1 cellular context compared by ENCODE assay signal in the genomic region with DNA sequence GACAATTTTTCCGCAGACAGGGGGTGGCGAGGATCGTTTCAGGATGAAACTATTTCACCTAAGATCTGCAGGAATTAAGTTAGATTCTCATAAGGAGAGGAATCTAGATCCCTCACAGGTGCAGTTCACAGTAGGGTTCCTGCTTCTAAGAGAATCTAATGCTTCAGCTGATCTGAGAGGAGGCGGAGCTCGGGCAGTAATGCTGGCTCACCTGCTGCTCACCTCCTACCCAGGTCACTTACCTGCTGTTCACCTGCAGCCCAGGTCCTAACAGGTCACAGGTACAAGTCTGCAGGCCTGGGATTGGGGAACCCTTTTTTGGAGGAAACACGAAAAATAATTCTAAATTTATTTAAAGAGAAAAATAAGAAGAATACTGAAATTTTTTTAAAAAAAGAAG.
TF ChIP-seq lines count a peak whose summit lies in the region.

No MANE protein-coding gene starts in this region.

TF ChIP-seq in H1, 55 proteins besides CTCF, POLR2A, EP300 and RAD21 (continued from another document):
- TF ChIP-seq FOSL1 (IDR thresholded peaks at IDR 0.05; ENCODE audit: insufficient read depth, low read depth, low read length) (no peak), CBX5 (IDR thresholded peaks at IDR 0.05; ENCODE audit: low read depth, low read length) (no peak), BACH1 (IDR thresholded peaks at IDR 0.05; ENCODE audit: low read length) (0 out of 2 replicates have a peak, but pooled peaks have one; percentile 51)
